ENCODE assay signal across 8 cellular contexts in genomic region chr5:103119765-103120606, GRCh38. TPM values are rescaled to one million over a fixed set of nuclear protein-coding genes. Genes with fewer than 3 reads are reported as not detected.
DNase-seq lines count a peak whose midpoint lies in the region; ATAC-seq and TF ChIP-seq lines count a peak whose summit lies in the region.

GIN1 (minus strand) TSS chr5:103120138; CDS start chr5:103108707, 11,431 bp downstream.
PPIP5K2 (plus strand) TSS chr5:103120301; CDS start chr5:103129590, 9,289 bp downstream.

- H3K27me3 ChIP-seq in BLaER1, result no peaks in the 10 kb centered on the region

- H3K4me1 ChIP-seq in BLaER1, result peaks cover 37% of the 10 kb centered on the region

- H3K27ac ChIP-seq in BLaER1 (peak within 1 kb of the TSS; percentile 91), coronary artery (peak within 1 kb of the TSS; percentile 82 to 89)

- peaks cover 11% of the 10 kb centered on the region for H3K36me3 Mint-ChIP-seq in activated CD4-positive, alpha-beta T cell treated with anti-CD3 and anti-CD28 coated beads, Interleukin-2, amount 10 ng/mL, durations not matched to agents 24 days and 14 days (ENCODE audit: low read depth)

- H3K27ac Mint-ChIP-seq in activated CD4-positive, alpha-beta T cell treated with anti-CD3 and anti-CD28 coated beads, Interleukin-2, amount 10 ng/mL, durations not matched to agents 24 days and 14 days, result peak within 1 kb of the TSS; percentile 97

- ATAC-seq in GM19324 (IDR thresholded peaks at IDR 0.05; ENCODE audit: low FRiP score, unreplicated experiment), result peak; percentile 97
- ATAC-seq in HG03469 (IDR thresholded peaks at IDR 0.05; ENCODE audit: unreplicated experiment), result peak; percentile 86
- peak; percentile 94 for ATAC-seq in left colon

- H3K4me3 ChIP-seq in BLaER1 (peak within 1 kb of the TSS; percentile 87), coronary artery (peak within 1 kb of the TSS; percentile 92)

- peak within 1 kb of the TSS; percentile 92 for H3K4me2 ChIP-seq in BLaER1

- H3K4me1 Mint-ChIP-seq in activated CD4-positive, alpha-beta T cell treated with anti-CD3 and anti-CD28 coated beads, Interleukin-2, amount 10 ng/mL, durations not matched to agents 24 days and 14 days, result peaks cover 34% of the 10 kb centered on the region

- TF ChIP-seq CTCF in coronary artery (IDR thresholded peaks at IDR 0.05), result no peak

- H4K20me1 ChIP-seq in BLaER1, result peaks cover 6% of the 10 kb centered on the region; the same call in 1 of the 2 replicates

- no peaks in the 10 kb centered on the region for H3K9me3 ChIP-seq in BLaER1

- intact Hi-C loops in activated CD4-positive, alpha-beta T cell treated with anti-CD3 and anti-CD28 coated beads, Interleukin-2, amount 10 ng/mL, durations not matched to agents 24 days and 14 days (cut with micrococcal nuclease), result loop anchor here (1.0 to 5.0 kb wide), 6 partner anchors 19 to 364 kb away; partner anchors contain the start of gene MACIR
- intact Hi-C loops in left colon (cut with DNase I, micrococcal nuclease), result no loop called here

- H3K27me3 Mint-ChIP-seq in activated CD4-positive, alpha-beta T cell treated with anti-CD3 and anti-CD28 coated beads, Interleukin-2, amount 10 ng/mL, durations not matched to agents 24 days and 14 days, result no peaks in the 10 kb centered on the region

- H3K4me3 Mint-ChIP-seq in activated CD4-positive, alpha-beta T cell treated with anti-CD3 and anti-CD28 coated beads, Interleukin-2, amount 10 ng/mL, durations not matched to agents 24 days and 14 days, result peak within 1 kb of the TSS; percentile 88

- peaks cover 4% of the 10 kb centered on the region for H3K9me3 Mint-ChIP-seq in activated CD4-positive, alpha-beta T cell treated with anti-CD3 and anti-CD28 coated beads, Interleukin-2, amount 10 ng/mL, durations not matched to agents 24 days and 14 days

- H3K9ac ChIP-seq in BLaER1, result peak within 1 kb of the TSS; percentile 92

- DNase-seq in NCI-H526 treated with DMSO at 0.1 percent for 48 hours (lab: John Stamatoyannopoulos, UW), result peak; percentile 90
- DNase-seq in activated CD4-positive, alpha-beta T cell treated with anti-CD3 and anti-CD28 coated beads, Interleukin-2, amount 10 ng/mL, durations not matched to agents 24 days and 14 days, result peak; percentile 99
- peak; percentile 98 for DNase-seq in coronary artery (ENCODE audit: low spot score)
- peak; percentile 95 to 97 for DNase-seq in left colon
- peak; percentile 97 for DNase-seq in stimulated activated CD4-positive, alpha-beta T cell treated with anti-CD3 and anti-CD28 coated beads, Interleukin-1b, Interleukin-23, amount 100 ng/mL, for 48 hours

- H3K36me3 ChIP-seq in BLaER1, result peaks cover 8% of the 10 kb centered on the region; the same call in 1 of the 2 replicates

RNA-seq across cellular contexts. Expression of gene GIN1, which starts in this region (rescaled TPM):
- total RNA-seq in activated CD4-positive, alpha-beta T cell treated with anti-CD3 and anti-CD28 coated beads, Interleukin-2, amount 10 ng/mL, durations not matched to agents 24 days and 14 days, result 7.5 and 12.1 TPM in 2 replicates
- 1 to 10 TPM; 4.9 to 5.7 TPM for total RNA-seq in left colon

RNA-seq across cellular contexts. Expression of gene PPIP5K2, which starts in this region (rescaled TPM):
- total RNA-seq in activated CD4-positive, alpha-beta T cell treated with anti-CD3 and anti-CD28 coated beads, Interleukin-2, amount 10 ng/mL, durations not matched to agents 24 days and 14 days, result 46.2 and 46.3 TPM in 2 replicates
- total RNA-seq in left colon, result 10 to 100 TPM; 75.2 to 81.1 TPM

Comparison
In these comparisons a context has a peak if more than half of its experiments do, and no peak if none do; other contexts are left out.
1. Peak in every context shown above with its lines: DNase-seq, ATAC-seq, H3K4me3 ChIP-seq and H3K27ac ChIP-seq.